1 cellular context compared by ENCODE assay signal in the genomic region with DNA sequence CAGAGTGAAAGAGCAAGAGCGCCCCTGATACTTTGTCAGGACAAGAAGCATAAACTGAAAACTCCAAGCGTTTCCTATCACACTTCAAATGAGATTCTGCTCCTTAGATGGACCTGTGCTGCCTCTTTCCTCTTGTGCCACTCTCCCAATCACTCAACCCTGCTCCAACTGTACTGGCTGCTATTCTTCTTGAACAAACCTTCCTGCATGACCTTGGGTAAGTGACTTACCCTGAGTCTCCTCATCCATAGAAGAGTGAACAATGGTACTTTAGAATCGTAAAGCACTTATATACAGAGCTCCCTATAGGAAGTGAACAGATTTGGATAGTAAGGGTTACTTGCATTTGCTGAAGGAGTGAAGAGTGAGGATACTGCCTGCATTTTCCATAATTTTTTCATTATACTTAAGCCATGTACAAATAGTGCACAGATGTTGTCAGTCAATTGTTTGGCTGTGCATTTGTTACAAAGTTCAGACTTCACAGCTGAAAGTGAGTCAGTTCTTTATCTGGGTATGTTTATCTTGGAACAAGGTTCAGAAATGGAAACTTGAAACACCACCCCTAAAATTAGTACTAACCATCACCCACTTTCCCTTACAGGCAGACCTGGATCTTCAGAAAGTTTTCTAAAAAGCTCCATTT.
TF ChIP-seq lines count a peak whose summit lies in the region.

No MANE protein-coding gene starts in this region.

TF ChIP-seq in HepG2, 621 proteins besides CTCF, POLR2A, EP300 and RAD21 (continued from another document and continues in another):
- no peak; the same call in 1 of the 2 replicates for TF ChIP-seq KDM3A (CRISPR knock-in tag; IDR thresholded peaks at IDR 0.05; ENCODE audit: low read depth)
- no peak for TF ChIP-seq NBN (conservative IDR thresholded peaks at IDR 0.05)
- TF ChIP-seq ZNF282 (IDR thresholded peaks at IDR 0.05; ENCODE audit: partially characterized antibody): no peak
- no peak for TF ChIP-seq SNRNP70 (IDR thresholded peaks at IDR 0.05; ENCODE audit: low read depth, low read length)
- TF ChIP-seq, protein P1, sequence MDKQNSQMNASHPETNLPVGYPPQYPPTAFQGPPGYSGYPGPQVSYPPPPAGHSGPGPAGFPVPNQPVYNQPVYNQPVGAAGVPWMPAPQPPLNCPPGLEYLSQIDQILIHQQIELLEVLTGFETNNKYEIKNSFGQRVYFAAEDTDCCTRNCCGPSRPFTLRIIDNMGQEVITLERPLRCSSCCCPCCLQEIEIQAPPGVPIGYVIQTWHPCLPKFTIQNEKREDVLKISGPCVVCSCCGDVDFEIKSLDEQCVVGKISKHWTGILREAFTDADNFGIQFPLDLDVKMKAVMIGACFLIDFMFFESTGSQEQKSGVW (CRISPR knock-in tag; IDR thresholded peaks at IDR 0.05; ENCODE audit: borderline replicate concordance): no peak
- TF ChIP-seq FOXJ3 (CRISPR knock-in tag; IDR thresholded peaks at IDR 0.05; ENCODE audit: borderline replicate concordance): peak; percentile 63; the same call in 1 of the 2 replicates
- peak; percentile 53; the same call in 1 of the 2 replicates for TF ChIP-seq FOXO1 (CRISPR knock-in tag; IDR thresholded peaks at IDR 0.05)
- no peak for TF ChIP-seq NFYB (CRISPR knock-in tag; IDR thresholded peaks at IDR 0.05)
- TF ChIP-seq ZNF747 (CRISPR knock-in tag; IDR thresholded peaks at IDR 0.05; ENCODE audit: borderline replicate concordance): no peak
- no peak for TF ChIP-seq ZNF18 (CRISPR knock-in tag; IDR thresholded peaks at IDR 0.05; ENCODE audit: insufficient replicate concordance)
- TF ChIP-seq BRD4 (CRISPR knock-in tag; IDR thresholded peaks at IDR 0.05): no peak
- TF ChIP-seq ZNF225 (CRISPR knock-in tag; IDR thresholded peaks at IDR 0.05): no peak
- TF ChIP-seq, protein P2, sequence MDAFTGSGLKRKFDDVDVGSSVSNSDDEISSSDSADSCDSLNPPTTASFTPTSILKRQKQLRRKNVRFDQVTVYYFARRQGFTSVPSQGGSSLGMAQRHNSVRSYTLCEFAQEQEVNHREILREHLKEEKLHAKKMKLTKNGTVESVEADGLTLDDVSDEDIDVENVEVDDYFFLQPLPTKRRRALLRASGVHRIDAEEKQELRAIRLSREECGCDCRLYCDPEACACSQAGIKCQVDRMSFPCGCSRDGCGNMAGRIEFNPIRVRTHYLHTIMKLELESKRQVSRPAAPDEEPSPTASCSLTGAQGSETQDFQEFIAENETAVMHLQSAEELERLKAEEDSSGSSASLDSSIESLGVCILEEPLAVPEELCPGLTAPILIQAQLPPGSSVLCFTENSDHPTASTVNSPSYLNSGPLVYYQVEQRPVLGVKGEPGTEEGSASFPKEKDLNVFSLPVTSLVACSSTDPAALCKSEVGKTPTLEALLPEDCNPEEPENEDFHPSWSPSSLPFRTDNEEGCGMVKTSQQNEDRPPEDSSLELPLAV (CRISPR knock-in tag; conservative IDR thresholded peaks at IDR 0.05; ENCODE audit: low read depth): no peak
- no peak for TF ChIP-seq ZNF766 (CRISPR knock-in tag; IDR thresholded peaks at IDR 0.05; ENCODE audit: borderline replicate concordance)
- no peak for TF ChIP-seq ZFY (CRISPR knock-in tag; IDR thresholded peaks at IDR 0.05)
- TF ChIP-seq, protein P3, sequence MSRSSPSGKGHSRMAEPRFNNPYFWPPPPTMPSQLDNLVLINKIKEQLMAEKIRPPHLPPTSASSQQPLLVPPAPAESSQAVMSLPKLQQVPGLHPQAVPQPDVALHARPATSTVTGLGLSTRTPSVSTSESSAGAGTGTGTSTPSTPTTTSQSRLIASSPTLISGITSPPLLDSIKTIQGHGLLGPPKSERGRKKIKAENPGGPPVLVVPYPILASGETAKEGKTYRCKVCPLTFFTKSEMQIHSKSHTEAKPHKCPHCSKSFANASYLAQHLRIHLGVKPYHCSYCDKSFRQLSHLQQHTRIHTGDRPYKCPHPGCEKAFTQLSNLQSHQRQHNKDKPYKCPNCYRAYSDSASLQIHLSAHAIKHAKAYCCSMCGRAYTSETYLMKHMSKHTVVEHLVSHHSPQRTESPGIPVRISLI (CRISPR knock-in tag; IDR thresholded peaks at IDR 0.05; ENCODE audit: borderline replicate concordance): no peak
- TF ChIP-seq ZNF431 (CRISPR knock-in tag; IDR thresholded peaks at IDR 0.05; ENCODE audit: borderline replicate concordance, low read depth): no peak
- peak; percentile 42; the same call in 1 of the 2 replicates for TF ChIP-seq SALL1 (CRISPR knock-in tag; IDR thresholded peaks at IDR 0.05)
- no peak for TF ChIP-seq ZNF607 (CRISPR knock-in tag; IDR thresholded peaks at IDR 0.05; ENCODE audit: borderline replicate concordance)
- TF ChIP-seq ZNF446 (CRISPR knock-in tag; IDR thresholded peaks at IDR 0.05): no peak
- no peak for TF ChIP-seq REL (CRISPR knock-in tag; conservative IDR thresholded peaks at IDR 0.05)
- TF ChIP-seq, protein P4, sequence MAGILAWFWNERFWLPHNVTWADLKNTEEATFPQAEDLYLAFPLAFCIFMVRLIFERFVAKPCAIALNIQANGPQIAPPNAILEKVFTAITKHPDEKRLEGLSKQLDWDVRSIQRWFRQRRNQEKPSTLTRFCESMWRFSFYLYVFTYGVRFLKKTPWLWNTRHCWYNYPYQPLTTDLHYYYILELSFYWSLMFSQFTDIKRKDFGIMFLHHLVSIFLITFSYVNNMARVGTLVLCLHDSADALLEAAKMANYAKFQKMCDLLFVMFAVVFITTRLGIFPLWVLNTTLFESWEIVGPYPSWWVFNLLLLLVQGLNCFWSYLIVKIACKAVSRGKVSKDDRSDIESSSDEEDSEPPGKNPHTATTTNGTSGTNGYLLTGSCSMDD (CRISPR knock-in tag; IDR thresholded peaks at IDR 0.05): no peak
- TF ChIP-seq TP53 (CRISPR knock-in tag; conservative IDR thresholded peaks at IDR 0.05): no peak
- TF ChIP-seq, protein P5, sequence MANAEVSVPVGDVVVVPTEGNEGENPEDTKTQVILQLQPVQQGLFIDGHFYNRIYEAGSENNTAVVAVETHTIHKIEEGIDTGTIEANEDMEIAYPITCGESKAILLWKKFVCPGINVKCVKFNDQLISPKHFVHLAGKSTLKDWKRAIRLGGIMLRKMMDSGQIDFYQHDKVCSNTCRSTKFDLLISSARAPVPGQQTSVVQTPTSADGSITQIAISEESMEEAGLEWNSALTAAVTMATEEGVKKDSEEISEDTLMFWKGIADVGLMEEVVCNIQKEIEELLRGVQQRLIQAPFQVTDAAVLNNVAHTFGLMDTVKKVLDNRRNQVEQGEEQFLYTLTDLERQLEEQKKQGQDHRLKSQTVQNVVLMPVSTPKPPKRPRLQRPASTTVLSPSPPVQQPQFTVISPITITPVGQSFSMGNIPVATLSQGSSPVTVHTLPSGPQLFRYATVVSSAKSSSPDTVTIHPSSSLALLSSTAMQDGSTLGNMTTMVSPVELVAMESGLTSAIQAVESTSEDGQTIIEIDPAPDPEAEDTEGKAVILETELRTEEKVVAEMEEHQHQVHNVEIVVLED (CRISPR knock-in tag; IDR thresholded peaks at IDR 0.05; ENCODE audit: borderline replicate concordance): no peak
- TF ChIP-seq, protein P6, sequence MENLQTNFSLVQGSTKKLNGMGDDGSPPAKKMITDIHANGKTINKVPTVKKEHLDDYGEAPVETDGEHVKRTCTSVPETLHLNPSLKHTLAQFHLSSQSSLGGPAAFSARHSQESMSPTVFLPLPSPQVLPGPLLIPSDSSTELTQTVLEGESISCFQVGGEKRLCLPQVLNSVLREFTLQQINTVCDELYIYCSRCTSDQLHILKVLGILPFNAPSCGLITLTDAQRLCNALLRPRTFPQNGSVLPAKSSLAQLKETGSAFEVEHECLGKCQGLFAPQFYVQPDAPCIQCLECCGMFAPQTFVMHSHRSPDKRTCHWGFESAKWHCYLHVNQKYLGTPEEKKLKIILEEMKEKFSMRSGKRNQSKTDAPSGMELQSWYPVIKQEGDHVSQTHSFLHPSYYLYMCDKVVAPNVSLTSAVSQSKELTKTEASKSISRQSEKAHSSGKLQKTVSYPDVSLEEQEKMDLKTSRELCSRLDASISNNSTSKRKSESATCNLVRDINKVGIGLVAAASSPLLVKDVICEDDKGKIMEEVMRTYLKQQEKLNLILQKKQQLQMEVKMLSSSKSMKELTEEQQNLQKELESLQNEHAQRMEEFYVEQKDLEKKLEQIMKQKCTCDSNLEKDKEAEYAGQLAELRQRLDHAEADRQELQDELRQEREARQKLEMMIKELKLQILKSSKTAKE (CRISPR knock-in tag; IDR thresholded peaks at IDR 0.05; ENCODE audit: borderline replicate concordance): no peak
- no peak for TF ChIP-seq PHF21A (CRISPR knock-in tag; IDR thresholded peaks at IDR 0.05)
- 0 out of 2 replicates have a peak, but pooled peaks have one; percentile 35 for TF ChIP-seq ZNF580 (CRISPR knock-in tag; IDR thresholded peaks at IDR 0.05; ENCODE audit: borderline replicate concordance, low read depth)
- no peak for TF ChIP-seq ZNF136 (CRISPR knock-in tag; IDR thresholded peaks at IDR 0.05; ENCODE audit: low read depth)
- TF ChIP-seq, protein P7, sequence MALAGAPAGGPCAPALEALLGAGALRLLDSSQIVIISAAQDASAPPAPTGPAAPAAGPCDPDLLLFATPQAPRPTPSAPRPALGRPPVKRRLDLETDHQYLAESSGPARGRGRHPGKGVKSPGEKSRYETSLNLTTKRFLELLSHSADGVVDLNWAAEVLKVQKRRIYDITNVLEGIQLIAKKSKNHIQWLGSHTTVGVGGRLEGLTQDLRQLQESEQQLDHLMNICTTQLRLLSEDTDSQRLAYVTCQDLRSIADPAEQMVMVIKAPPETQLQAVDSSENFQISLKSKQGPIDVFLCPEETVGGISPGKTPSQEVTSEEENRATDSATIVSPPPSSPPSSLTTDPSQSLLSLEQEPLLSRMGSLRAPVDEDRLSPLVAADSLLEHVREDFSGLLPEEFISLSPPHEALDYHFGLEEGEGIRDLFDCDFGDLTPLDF (CRISPR knock-in tag; IDR thresholded peaks at IDR 0.05): no peak
- TF ChIP-seq, protein P8, sequence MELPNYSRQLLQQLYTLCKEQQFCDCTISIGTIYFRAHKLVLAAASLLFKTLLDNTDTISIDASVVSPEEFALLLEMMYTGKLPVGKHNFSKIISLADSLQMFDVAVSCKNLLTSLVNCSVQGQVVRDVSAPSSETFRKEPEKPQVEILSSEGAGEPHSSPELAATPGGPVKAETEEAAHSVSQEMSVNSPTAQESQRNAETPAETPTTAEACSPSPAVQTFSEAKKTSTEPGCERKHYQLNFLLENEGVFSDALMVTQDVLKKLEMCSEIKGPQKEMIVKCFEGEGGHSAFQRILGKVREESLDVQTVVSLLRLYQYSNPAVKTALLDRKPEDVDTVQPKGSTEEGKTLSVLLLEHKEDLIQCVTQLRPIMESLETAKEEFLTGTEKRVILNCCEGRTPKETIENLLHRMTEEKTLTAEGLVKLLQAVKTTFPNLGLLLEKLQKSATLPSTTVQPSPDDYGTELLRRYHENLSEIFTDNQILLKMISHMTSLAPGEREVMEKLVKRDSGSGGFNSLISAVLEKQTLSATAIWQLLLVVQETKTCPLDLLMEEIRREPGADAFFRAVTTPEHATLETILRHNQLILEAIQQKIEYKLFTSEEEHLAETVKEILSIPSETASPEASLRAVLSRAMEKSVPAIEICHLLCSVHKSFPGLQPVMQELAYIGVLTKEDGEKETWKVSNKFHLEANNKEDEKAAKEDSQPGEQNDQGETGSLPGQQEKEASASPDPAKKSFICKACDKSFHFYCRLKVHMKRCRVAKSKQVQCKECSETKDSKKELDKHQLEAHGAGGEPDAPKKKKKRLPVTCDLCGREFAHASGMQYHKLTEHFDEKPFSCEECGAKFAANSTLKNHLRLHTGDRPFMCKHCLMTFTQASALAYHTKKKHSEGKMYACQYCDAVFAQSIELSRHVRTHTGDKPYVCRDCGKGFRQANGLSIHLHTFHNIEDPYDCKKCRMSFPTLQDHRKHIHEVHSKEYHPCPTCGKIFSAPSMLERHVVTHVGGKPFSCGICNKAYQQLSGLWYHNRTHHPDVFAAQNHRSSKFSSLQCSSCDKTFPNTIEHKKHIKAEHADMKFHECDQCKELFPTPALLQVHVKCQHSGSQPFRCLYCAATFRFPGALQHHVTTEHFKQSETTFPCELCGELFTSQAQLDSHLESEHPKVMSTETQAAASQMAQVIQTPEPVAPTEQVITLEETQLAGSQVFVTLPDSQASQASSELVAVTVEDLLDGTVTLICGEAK (IDR thresholded peaks at IDR 0.05): no peak
- TF ChIP-seq, protein P8 (CRISPR knock-in tag; IDR thresholded peaks at IDR 0.05): no peak
